Comparison of ENCODE assay signal across 14 cellular contexts in the genomic region with DNA sequence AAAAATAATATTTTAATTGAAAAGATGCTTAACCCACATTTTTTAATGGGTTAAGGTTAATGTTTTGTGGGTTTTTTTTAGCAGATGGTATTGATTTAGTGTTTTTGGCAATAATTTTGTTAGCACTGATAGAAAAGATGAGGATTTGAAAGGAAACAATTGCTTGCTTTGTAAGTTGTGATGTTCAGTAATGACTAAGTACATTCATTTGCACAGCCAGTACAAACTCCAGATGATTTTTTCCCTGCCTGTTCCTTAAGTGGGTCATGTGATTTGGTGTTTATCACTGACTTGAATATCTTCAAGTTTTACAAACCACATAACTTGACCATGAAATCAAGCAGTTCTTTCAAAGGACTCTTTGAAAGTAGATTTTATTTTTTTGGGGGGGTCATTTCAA. TPM values are rescaled to one million over a fixed set of nuclear protein-coding genes. Genes with fewer than 3 reads are reported as not detected.
A peak's percentile ranks its signal among the peaks of the same experiment; 100 is the strongest.
DNase-seq lines count a peak whose midpoint lies in the region; ATAC-seq lines count a peak whose summit lies in the region.
"Had no signal": no experiment of that assay in that cellular context is flagged by ENCODE, and none has a peak within 500 bp of the region (broad histone marks: within the 10 kb centered on the region; RNA-seq: fewer than 3 reads in every experiment).

No MANE protein-coding gene starts in this region.

- DNase-seq in AG20443 (ENCODE audit: low spot score) (peak; percentile 44), RPMI7951 (ENCODE audit: low read depth) (peak; percentile 59), fibroblast of peridontal ligament (ENCODE audit: extremely low read depth) (peak; percentile 87), myocyte (ENCODE audit: low read depth) (peak; percentile 30), ureter (ENCODE audit: low spot score) (no peak), NCI-H82 (lab: John Stamatoyannopoulos, UW) (no peak)
- DNase-seq: activated CD4-positive, alpha-beta T cell treated with anti-CD3 and anti-CD28 coated beads, Interleukin-2, amount 10 ng/mL, durations not matched to agents 7 days and 5 days; caudate nucleus; MV-4-11; stimulated activated CD4-positive, alpha-beta T cell treated with anti-CD3 and anti-CD28 coated beads, Interleukin-2, amount 100 ng/mL, for 48 hours had no signal

- ATAC-seq in GM19455 (IDR thresholded peaks at IDR 0.05; ENCODE audit: unreplicated experiment) (no peak), GM18868 (IDR thresholded peaks at IDR 0.05; ENCODE audit: unreplicated experiment) (no peak)
- ATAC-seq: HCT116; stimulated activated effector memory CD8-positive, alpha-beta T cell treated with anti-CD3 and anti-CD28 coated beads, Interleukin-12 subunit alpha, Interleukin-12 subunit beta, amount 100 ng/mL, for 72 hours had no signal

RNA-seq across cellular contexts. Expression of a gene that starts 15.0 kb away (rescaled TPM):
- 4.1 and 4.2 TPM in 2 replicates for total RNA-seq in RPMI7951 (2014; rRNA removed; shearing (Covaris generic))
- total RNA-seq in myocyte, result 2.2 and 2.5 TPM in 2 replicates
- polyA plus RNA-seq in myocyte (2012), result 2.8 TPM
- total RNA-seq in ureter, result 7.1 TPM

Comparison
In these comparisons a context has a peak if more than half of its experiments do, and no peak if none do; other contexts are left out.
1. DNase-seq: peak in AG20443 (single experiment), RPMI7951 (single experiment), fibroblast of peridontal ligament (single experiment) and myocyte (single experiment); none in ureter (single experiment) and NCI-H82 (single experiment).